ENCODE assay signal across 19 cellular contexts in genomic region chr4:183863155-183863825, GRCh38.
"Had no signal": no experiment of that assay in that cellular context is flagged by ENCODE, and none has a peak within 500 bp of the region (broad histone marks: within the 10 kb centered on the region; RNA-seq: fewer than 3 reads in every experiment).

No MANE protein-coding gene starts in this region.

- H3K36me3 Mint-ChIP-seq: natural killer cell had no signal

- H3K36me3 ChIP-seq: sigmoid colon, stomach, thoracic aorta, vagina had no signal

- H3K9me3 ChIP-seq: sigmoid colon, stomach, thoracic aorta, vagina had no signal

- DNase-seq: cortex of kidney; dorsolateral prefrontal cortex; effector CD8-positive, alpha-beta T cell; foreskin melanocyte; head of caudate nucleus; hippocampal formation; natural killer cell; occipital lobe; sigmoid colon; stimulated activated CD4-positive, alpha-beta T cell treated with anti-CD3 and anti-CD28 coated beads, Interleukin-2, amount 100 ng/mL, for 24 hours; stimulated activated CD4-positive, alpha-beta T cell treated with anti-CD3 and anti-CD28 coated beads, Interleukin-4, amount 100 ng/mL, for 4 hours; stimulated activated naive CD4-positive, alpha-beta T cell; stomach; substantia nigra; trophoblast cell had no signal

- H3K27ac Mint-ChIP-seq: natural killer cell had no signal

- H3K4me1 Mint-ChIP-seq: natural killer cell had no signal

- H3K9me3 Mint-ChIP-seq: natural killer cell, neural crest cell had no signal

- H3K27ac ChIP-seq: dorsolateral prefrontal cortex, sigmoid colon, skin epidermis, thoracic aorta, vagina had no signal

- H3K4me3 ChIP-seq: dorsolateral prefrontal cortex, sigmoid colon, skin epidermis, stomach, thoracic aorta, vagina had no signal

- ATAC-seq: natural killer cell had no signal

- H3K4me3 Mint-ChIP-seq: natural killer cell, neural crest cell had no signal
